Comparison of ENCODE assay signal across 28 cellular contexts in genomic region chr5:17361331-17361730, GRCh38.
"Had no signal": no experiment of that assay in that cellular context is flagged by ENCODE, and none has a peak within 500 bp of the region (broad histone marks: within the 10 kb centered on the region; RNA-seq: fewer than 3 reads in every experiment).

No MANE protein-coding gene starts in this region.

- H3K4me3 ChIP-seq: left lung, lower lobe of right lung, ovary, prostate gland, skin epidermis, stomach, testis, thyroid gland, transverse colon, uterus had no signal

- H3K27ac Mint-ChIP-seq: natural killer cell; nephron progenitor cell; stimulated activated naive B cell treated with anti-CD40 and anti-IgM and Interleukin-4, amounts not matched to agents 10 μg/mL and 1 μg/mL and 100 μg/mL, for 72 hours had no signal

- H3K4me1 ChIP-seq: left lung, lower lobe of right lung, prostate gland, testis, transverse colon, uterus had no signal

- H3K27me3 ChIP-seq: left lung, ovary, stomach, testis, thyroid gland, transverse colon, uterus had no signal

- H3K9me3 Mint-ChIP-seq: nephron progenitor cell had no signal

- H3K36me3 Mint-ChIP-seq: naive B cell; stimulated activated naive B cell treated with anti-CD40 and anti-IgM and Interleukin-4, amounts not matched to agents 10 μg/mL and 1 μg/mL and 100 μg/mL, for 72 hours had no signal

- H3K27me3 Mint-ChIP-seq: naive B cell had no signal

- H3K4me3 Mint-ChIP-seq: naive B cell; natural killer cell; nephron progenitor cell; stimulated activated naive B cell treated with anti-CD40 and anti-IgM and Interleukin-4, amounts not matched to agents 10 μg/mL and 1 μg/mL and 100 μg/mL, for 72 hours had no signal

- H3K36me3 ChIP-seq: left lung, lower lobe of right lung, ovary, prostate gland, stomach, thyroid gland, transverse colon, uterus had no signal

- H3K9me3 ChIP-seq: lower lobe of right lung, ovary, prostate gland, stomach, testis, thyroid gland, transverse colon, uterus had no signal

- H3K4me1 Mint-ChIP-seq: natural killer cell had no signal

- ATAC-seq: left colon; left lung; natural killer cell; right cardiac atrium; sciatic nerve; stimulated activated naive B cell treated with anti-CD40 and anti-IgM and Interleukin-4, amounts not matched to agents 10 μg/mL and 1 μg/mL and 100 μg/mL, for 72 hours; stimulated activated naive CD8-positive, alpha-beta T cell treated with anti-CD3 and anti-CD28 coated beads, Interleukin-15, Interleukin-2, amounts not matched to agents 100 U/mL and 50 U/mL, for 24 hours had no signal

- H3K27ac ChIP-seq: left lung, lower lobe of right lung, ovary, prostate gland, stomach, testis, thyroid gland, transverse colon, uterus had no signal

- DNase-seq: hippocampal formation; kidney glomerular epithelial cell; left colon; left lung; lower lobe of right lung; mammary epithelial cell; mesenchymal stem cell; naive B cell; natural killer cell; nephron progenitor cell; ovary; posterior cingulate gyrus; retina; right cardiac atrium; stimulated activated CD4-positive, alpha-beta T cell treated with anti-CD3 and anti-CD28 coated beads, Interleukin-12 subunit alpha, Interleukin-12 subunit beta, amount 100 ng/mL, for 4 hours; stimulated activated CD4-positive, alpha-beta T cell treated with anti-CD3 and anti-CD28 coated beads, Interleukin-15, amount 100 ng/mL, for 24 hours; stimulated activated CD4-positive, alpha-beta T cell treated with anti-CD3 and anti-CD28 coated beads, Interleukin-2, amount 100 ng/mL, for 24 hours; stimulated activated CD4-positive, alpha-beta T cell treated with anti-CD3 and anti-CD28 coated beads, Interleukin-4, amount 100 ng/mL, for 1 hour; stimulated activated naive B cell treated with anti-CD40 and anti-IgM and Interleukin-4, amounts not matched to agents 10 μg/mL and 1 μg/mL and 100 μg/mL, for 72 hours; stimulated activated naive CD8-positive, alpha-beta T cell treated with anti-CD3 and anti-CD28 coated beads, Interleukin-15, Interleukin-2, amounts not matched to agents 100 U/mL and 50 U/mL, for 24 hours; stomach; testis; thyroid gland; transverse colon; uterus had no signal
